2 cellular contexts compared by ENCODE assay signal in the genomic region with DNA sequence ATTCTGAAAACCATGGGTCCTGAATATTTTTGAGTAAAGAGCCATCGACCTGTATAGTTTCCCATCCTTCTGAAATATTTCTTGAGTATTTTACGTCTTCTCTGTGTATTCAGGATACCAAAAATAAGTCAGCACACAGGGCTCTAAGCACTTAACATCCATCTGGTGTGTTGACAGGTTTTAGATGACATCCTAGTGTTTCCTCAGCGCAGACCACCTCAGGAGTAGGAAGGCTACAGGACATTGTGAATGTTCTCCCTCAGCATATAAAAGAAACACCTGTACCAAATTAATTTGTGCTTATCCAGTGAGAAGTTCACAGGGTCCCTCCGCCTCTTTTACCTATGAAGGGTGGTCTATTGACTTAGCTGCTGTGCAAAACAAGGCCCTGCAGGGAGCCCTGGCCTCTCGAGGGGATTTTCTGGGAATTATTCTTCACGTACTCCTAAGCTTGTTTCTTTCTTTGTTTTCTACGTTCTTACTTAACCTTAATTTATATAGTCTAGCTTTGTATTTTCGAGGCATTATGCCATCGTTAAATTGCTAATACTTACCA.
TF ChIP-seq lines count a peak whose summit lies in the region.

No MANE protein-coding gene starts in this region.

TF ChIP-seq in GM23338, 12 proteins besides CTCF, POLR2A, EP300 and RAD21 (continued from another document):
- TF ChIP-seq, protein P1, sequence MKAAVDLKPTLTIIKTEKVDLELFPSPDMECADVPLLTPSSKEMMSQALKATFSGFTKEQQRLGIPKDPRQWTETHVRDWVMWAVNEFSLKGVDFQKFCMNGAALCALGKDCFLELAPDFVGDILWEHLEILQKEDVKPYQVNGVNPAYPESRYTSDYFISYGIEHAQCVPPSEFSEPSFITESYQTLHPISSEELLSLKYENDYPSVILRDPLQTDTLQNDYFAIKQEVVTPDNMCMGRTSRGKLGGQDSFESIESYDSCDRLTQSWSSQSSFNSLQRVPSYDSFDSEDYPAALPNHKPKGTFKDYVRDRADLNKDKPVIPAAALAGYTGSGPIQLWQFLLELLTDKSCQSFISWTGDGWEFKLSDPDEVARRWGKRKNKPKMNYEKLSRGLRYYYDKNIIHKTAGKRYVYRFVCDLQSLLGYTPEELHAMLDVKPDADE (IDR thresholded peaks at IDR 0.05): no peak
- TF ChIP-seq, protein P2, sequence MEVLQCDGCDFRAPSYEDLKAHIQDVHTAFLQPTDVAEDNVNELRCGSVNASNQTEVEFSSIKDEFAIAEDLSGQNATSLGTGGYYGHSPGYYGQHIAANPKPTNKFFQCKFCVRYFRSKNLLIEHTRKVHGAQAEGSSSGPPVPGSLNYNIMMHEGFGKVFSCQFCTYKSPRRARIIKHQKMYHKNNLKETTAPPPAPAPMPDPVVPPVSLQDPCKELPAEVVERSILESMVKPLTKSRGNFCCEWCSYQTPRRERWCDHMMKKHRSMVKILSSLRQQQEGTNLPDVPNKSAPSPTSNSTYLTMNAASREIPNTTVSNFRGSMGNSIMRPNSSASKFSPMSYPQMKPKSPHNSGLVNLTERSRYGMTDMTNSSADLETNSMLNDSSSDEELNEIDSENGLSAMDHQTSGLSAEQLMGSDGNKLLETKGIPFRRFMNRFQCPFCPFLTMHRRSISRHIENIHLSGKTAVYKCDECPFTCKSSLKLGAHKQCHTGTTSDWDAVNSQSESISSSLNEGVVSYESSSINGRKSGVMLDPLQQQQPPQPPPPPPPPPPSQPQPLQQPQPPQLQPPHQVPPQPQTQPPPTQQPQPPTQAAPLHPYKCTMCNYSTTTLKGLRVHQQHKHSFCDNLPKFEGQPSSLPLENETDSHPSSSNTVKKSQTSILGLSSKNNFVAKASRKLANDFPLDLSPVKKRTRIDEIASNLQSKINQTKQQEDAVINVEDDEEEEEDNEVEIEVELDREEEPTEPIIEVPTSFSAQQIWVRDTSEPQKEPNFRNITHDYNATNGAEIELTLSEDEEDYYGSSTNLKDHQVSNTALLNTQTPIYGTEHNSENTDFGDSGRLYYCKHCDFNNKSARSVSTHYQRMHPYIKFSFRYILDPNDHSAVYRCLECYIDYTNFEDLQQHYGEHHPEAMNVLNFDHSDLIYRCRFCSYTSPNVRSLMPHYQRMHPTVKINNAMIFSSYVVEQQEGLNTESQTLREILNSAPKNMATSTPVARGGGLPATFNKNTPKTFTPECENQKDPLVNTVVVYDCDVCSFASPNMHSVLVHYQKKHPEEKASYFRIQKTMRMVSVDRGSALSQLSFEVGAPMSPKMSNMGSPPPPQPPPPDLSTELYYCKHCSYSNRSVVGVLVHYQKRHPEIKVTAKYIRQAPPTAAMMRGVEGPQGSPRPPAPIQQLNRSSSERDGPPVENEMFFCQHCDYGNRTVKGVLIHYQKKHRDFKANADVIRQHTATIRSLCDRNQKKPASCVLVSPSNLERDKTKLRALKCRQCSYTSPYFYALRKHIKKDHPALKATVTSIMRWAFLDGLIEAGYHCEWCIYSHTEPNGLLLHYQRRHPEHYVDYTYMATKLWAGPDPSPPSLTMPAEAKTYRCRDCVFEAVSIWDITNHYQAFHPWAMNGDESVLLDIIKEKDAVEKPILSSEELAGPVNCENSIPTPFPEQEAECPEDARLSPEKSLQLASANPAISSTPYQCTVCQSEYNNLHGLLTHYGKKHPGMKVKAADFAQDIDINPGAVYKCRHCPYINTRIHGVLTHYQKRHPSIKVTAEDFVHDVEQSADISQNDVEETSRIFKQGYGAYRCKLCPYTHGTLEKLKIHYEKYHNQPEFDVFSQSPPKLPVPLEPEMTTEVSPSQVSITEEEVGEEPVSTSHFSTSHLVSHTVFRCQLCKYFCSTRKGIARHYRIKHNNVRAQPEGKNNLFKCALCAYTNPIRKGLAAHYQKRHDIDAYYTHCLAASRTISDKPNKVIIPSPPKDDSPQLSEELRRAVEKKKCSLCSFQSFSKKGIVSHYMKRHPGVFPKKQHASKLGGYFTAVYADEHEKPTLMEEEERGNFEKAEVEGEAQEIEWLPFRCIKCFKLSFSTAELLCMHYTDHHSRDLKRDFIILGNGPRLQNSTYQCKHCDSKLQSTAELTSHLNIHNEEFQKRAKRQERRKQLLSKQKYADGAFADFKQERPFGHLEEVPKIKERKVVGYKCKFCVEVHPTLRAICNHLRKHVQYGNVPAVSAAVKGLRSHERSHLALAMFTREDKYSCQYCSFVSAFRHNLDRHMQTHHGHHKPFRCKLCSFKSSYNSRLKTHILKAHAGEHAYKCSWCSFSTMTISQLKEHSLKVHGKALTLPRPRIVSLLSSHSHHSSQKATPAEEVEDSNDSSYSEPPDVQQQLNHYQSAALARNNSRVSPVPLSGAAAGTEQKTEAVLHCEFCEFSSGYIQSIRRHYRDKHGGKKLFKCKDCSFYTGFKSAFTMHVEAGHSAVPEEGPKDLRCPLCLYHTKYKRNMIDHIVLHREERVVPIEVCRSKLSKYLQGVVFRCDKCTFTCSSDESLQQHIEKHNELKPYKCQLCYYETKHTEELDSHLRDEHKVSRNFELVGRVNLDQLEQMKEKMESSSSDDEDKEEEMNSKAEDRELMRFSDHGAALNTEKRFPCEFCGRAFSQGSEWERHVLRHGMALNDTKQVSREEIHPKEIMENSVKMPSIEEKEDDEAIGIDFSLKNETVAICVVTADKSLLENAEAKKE (CRISPR knock-in tag; IDR thresholded peaks at IDR 0.05): no peak
- TF ChIP-seq EZH2phosphoT487 (IDR thresholded peaks at IDR 0.05; ENCODE audit: unreplicated experiment): no peak

TF ChIP-seq in H1, 55 proteins besides CTCF, POLR2A, EP300 and RAD21 (continued from another document):
- TF ChIP-seq, protein P3, sequence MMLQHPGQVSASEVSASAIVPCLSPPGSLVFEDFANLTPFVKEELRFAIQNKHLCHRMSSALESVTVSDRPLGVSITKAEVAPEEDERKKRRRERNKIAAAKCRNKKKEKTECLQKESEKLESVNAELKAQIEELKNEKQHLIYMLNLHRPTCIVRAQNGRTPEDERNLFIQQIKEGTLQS (IDR thresholded peaks at IDR 0.05; ENCODE audit: insufficient read depth, low read depth, low read length): no peak
- TF ChIP-seq EGR1 (IDR thresholded peaks at IDR 0.05; ENCODE audit: borderline replicate concordance, low read depth, low read length) (no peak), MAFK (IDR thresholded peaks at IDR 0.05; ENCODE audit: low read depth, low read length) (no peak), KDM5A (IDR thresholded peaks at IDR 0.05; ENCODE audit: low read length) (no peak), CBX5 (IDR thresholded peaks at IDR 0.05; ENCODE audit: low read depth, low read length) (no peak), SP4 (IDR thresholded peaks at IDR 0.05; ENCODE audit: low read length) (no peak), SRF (IDR thresholded peaks at IDR 0.05; ENCODE audit: low read depth, low read length) (no peak), SIN3A (conservative IDR thresholded peaks at IDR 0.05 in 1 of 2, IDR thresholded peaks at IDR 0.05 in 1 of 2; ENCODE audit: low read depth in 1 of 2, low read length in 2 of 2) (no peak), RBBP5 (IDR thresholded peaks at IDR 0.05; ENCODE audit: borderline replicate concordance, low read depth, low read length) (no peak), CBX8 (IDR thresholded peaks at IDR 0.05; ENCODE audit: borderline replicate concordance, low read depth, low read length) (no peak), RXRA (IDR thresholded peaks at IDR 0.05; ENCODE audit: insufficient read depth, low read depth, low read length) (no peak), PHF8 (conservative IDR thresholded peaks at IDR 0.05; ENCODE audit: low read depth, low read length) (no peak), RNF2 (IDR thresholded peaks at IDR 0.05; ENCODE audit: borderline replicate concordance, low read depth, low read length, missing control alignments, poor library complexity, severe bottlenecking) (no peak), TBP (IDR thresholded peaks at IDR 0.05; ENCODE audit: low read depth, low read length) (no peak), CREB1 (IDR thresholded peaks at IDR 0.05) (no peak), JUN (IDR thresholded peaks at IDR 0.05; ENCODE audit: low read depth, low read length) (no peak), ASH2L (IDR thresholded peaks at IDR 0.05; ENCODE audit: low read length) (no peak)
- TF ChIP-seq, protein P4, sequence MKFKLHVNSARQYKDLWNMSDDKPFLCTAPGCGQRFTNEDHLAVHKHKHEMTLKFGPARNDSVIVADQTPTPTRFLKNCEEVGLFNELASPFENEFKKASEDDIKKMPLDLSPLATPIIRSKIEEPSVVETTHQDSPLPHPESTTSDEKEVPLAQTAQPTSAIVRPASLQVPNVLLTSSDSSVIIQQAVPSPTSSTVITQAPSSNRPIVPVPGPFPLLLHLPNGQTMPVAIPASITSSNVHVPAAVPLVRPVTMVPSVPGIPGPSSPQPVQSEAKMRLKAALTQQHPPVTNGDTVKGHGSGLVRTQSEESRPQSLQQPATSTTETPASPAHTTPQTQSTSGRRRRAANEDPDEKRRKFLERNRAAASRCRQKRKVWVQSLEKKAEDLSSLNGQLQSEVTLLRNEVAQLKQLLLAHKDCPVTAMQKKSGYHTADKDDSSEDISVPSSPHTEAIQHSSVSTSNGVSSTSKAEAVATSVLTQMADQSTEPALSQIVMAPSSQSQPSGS (IDR thresholded peaks at IDR 0.05; ENCODE audit: low read length): no peak
- TF ChIP-seq, protein P5, sequence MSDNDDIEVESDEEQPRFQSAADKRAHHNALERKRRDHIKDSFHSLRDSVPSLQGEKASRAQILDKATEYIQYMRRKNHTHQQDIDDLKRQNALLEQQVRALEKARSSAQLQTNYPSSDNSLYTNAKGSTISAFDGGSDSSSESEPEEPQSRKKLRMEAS (IDR thresholded peaks at IDR 0.05): no peak
TF ChIP-seq in H1: peak in this region for 0.
